In genomic region chr5:145924849-145925248, GRCh38 we compare ENCODE assay signal across 1 cellular context.
TF ChIP-seq lines count a peak whose summit lies in the region.

No MANE protein-coding gene starts in this region.

TF ChIP-seq in HCT116, 20 proteins besides CTCF, POLR2A, EP300 and RAD21 (continued from another document):
- TF ChIP-seq TCF7L2 (IDR thresholded peaks at IDR 0.05; ENCODE audit: borderline replicate concordance, extremely low read depth, insufficient read depth, insufficient read length) (no peak), SP1 (IDR thresholded peaks at IDR 0.05; ENCODE audit: low read depth) (no peak), JUND (IDR thresholded peaks at IDR 0.05) (no peak), POLR2AphosphoS5 (IDR thresholded peaks at IDR 0.05; ENCODE audit: low read depth, low read length) (no peak), EZH2 (IDR thresholded peaks at IDR 0.05) (no peak), SIN3A (IDR thresholded peaks at IDR 0.05; ENCODE audit: low read depth) (no peak), CEBPB (IDR thresholded peaks at IDR 0.05; ENCODE audit: low read depth) (no peak), ELF1 (IDR thresholded peaks at IDR 0.05; ENCODE audit: borderline replicate concordance, low read depth) (no peak), EGR1 (IDR thresholded peaks at IDR 0.05; ENCODE audit: low read depth) (no peak)
- TF ChIP-seq, protein P1, sequence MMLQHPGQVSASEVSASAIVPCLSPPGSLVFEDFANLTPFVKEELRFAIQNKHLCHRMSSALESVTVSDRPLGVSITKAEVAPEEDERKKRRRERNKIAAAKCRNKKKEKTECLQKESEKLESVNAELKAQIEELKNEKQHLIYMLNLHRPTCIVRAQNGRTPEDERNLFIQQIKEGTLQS (IDR thresholded peaks at IDR 0.05): no peak
- TF ChIP-seq, protein P2, sequence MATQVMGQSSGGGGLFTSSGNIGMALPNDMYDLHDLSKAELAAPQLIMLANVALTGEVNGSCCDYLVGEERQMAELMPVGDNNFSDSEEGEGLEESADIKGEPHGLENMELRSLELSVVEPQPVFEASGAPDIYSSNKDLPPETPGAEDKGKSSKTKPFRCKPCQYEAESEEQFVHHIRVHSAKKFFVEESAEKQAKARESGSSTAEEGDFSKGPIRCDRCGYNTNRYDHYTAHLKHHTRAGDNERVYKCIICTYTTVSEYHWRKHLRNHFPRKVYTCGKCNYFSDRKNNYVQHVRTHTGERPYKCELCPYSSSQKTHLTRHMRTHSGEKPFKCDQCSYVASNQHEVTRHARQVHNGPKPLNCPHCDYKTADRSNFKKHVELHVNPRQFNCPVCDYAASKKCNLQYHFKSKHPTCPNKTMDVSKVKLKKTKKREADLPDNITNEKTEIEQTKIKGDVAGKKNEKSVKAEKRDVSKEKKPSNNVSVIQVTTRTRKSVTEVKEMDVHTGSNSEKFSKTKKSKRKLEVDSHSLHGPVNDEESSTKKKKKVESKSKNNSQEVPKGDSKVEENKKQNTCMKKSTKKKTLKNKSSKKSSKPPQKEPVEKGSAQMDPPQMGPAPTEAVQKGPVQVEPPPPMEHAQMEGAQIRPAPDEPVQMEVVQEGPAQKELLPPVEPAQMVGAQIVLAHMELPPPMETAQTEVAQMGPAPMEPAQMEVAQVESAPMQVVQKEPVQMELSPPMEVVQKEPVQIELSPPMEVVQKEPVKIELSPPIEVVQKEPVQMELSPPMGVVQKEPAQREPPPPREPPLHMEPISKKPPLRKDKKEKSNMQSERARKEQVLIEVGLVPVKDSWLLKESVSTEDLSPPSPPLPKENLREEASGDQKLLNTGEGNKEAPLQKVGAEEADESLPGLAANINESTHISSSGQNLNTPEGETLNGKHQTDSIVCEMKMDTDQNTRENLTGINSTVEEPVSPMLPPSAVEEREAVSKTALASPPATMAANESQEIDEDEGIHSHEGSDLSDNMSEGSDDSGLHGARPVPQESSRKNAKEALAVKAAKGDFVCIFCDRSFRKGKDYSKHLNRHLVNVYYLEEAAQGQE (IDR thresholded peaks at IDR 0.05; ENCODE audit: low read depth): no peak
